ENCODE assay signal across 8 cellular contexts in the genomic region with DNA sequence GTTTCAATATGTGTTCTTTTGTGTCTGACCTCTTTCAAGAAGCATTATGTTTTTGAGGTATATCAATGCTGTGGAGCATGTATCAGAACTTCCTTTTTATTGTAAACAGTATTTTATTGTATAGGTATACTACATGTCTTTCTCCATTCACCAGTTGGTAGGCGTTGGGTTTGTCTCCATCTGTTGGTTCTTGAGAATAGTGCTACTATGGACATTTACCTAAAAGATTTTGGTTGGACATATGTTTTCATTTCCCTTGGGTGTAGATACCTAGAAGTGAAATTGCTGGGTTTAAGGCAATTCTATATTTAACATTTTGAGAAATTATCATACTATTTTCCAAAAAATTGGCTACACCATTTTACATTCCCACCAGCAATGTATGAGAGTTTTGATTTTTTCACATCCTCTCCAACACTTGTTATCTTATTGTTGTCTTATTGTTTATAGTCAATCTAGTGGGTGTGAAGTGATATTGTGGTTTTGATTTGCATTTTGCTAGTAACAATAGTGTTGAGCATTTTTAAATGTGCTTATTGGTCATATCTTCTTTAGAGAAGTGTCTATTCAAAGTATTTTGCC.
DNase-seq lines count a peak whose midpoint lies in the region; ATAC-seq and TF ChIP-seq lines count a peak whose summit lies in the region.

No MANE protein-coding gene starts in this region.

- H3K27me3 Mint-ChIP-seq in HFFc6 (ENCODE audit: insufficient read depth): no peaks in the 10 kb centered on the region
- no peaks in the 10 kb centered on the region for H3K27me3 Mint-ChIP-seq in activated CD4-positive, alpha-beta memory T cell treated with anti-CD3 and anti-CD28 coated beads, Interleukin-2, amount 10 ng/mL, durations not matched to agents 7 days and 5 days
- peaks cover 0 to 14% of the 10 kb centered on the region in 2 donors for H3K27me3 Mint-ChIP-seq in effector memory CD8-positive, alpha-beta T cell

- H3K4me3 ChIP-seq in AG10803 (ENCODE audit: low read length) (no peak overlapping the region), RWPE2 (ENCODE audit: severe bottlenecking) (no peak overlapping the region)

- POLR2A ChIA-PET in activated CD4-positive, alpha-beta memory T cell treated with anti-CD3 and anti-CD28 coated beads, Interleukin-2, amount 10 ng/mL, durations not matched to agents 7 days and 5 days (lab: Charles Lee): no interaction called here

- CTCF ChIA-PET in activated CD4-positive, alpha-beta memory T cell treated with anti-CD3 and anti-CD28 coated beads, Interleukin-2, amount 10 ng/mL, durations not matched to agents 7 days and 5 days (lab: Charles Lee): no interaction called here

- H3K9me3 ChIP-seq in RWPE2 (ENCODE audit: severe bottlenecking): no peaks in the 10 kb centered on the region

- TF ChIP-seq CTCF in AG10803 (conservative IDR thresholded peaks at IDR 0.05; ENCODE audit: low read length) (peak; percentile 51), HFFc6 (IDR thresholded peaks at IDR 0.05) (peak; percentile 58; the same call in 1 of the 2 replicates), RWPE2 (IDR thresholded peaks at IDR 0.05; ENCODE audit: poor library complexity, severe bottlenecking) (peak; percentile 47)

- DNase-seq in AG10803 (ENCODE audit: low read depth) (peak; percentile 9), HFFc6 (no peak), RWPE2 (ENCODE audit: low spot score) (no peak), hepatic stellate cell (ENCODE audit: low spot score) (peak; percentile 23), cerebellum (ENCODE audit: low spot score) (no peak)
- no peak for DNase-seq in activated CD4-positive, CD25-positive, alpha-beta regulatory T cell treated with anti-CD3 and anti-CD28 coated beads, Interleukin-2, amount 50 U/mL, for 72 hours
- DNase-seq in activated CD4-positive, alpha-beta memory T cell treated with anti-CD3 and anti-CD28 coated beads, Interleukin-2, amount 10 ng/mL, durations not matched to agents 7 days and 5 days: no peak
- no peak for DNase-seq in effector memory CD8-positive, alpha-beta T cell

- no peaks in the 10 kb centered on the region for H3K4me1 Mint-ChIP-seq in HFFc6 (ENCODE audit: low read depth)
- H3K4me1 Mint-ChIP-seq in activated CD4-positive, alpha-beta memory T cell treated with anti-CD3 and anti-CD28 coated beads, Interleukin-2, amount 10 ng/mL, durations not matched to agents 7 days and 5 days: no peaks in the 10 kb centered on the region
- H3K4me1 Mint-ChIP-seq in effector memory CD8-positive, alpha-beta T cell (ENCODE audit: low read depth in 2 of 2): no peaks in the 10 kb centered on the region

- no peaks in the 10 kb centered on the region for H3K27me3 ChIP-seq in RWPE2 (ENCODE audit: insufficient read depth, poor library complexity, severe bottlenecking)

- ATAC-seq in RWPE2 (ENCODE audit: low read depth): no peak
- no peak for ATAC-seq in effector memory CD8-positive, alpha-beta T cell (replicated peaks)

- no peaks in the 10 kb centered on the region for H3K36me3 Mint-ChIP-seq in HFFc6 (ENCODE audit: low read depth)
- no peaks in the 10 kb centered on the region for H3K36me3 Mint-ChIP-seq in activated CD4-positive, alpha-beta memory T cell treated with anti-CD3 and anti-CD28 coated beads, Interleukin-2, amount 10 ng/mL, durations not matched to agents 7 days and 5 days (ENCODE audit: low read depth)
- H3K36me3 Mint-ChIP-seq in effector memory CD8-positive, alpha-beta T cell (ENCODE audit: insufficient read depth): no peaks in the 10 kb centered on the region

- peaks cover 32% of the 10 kb centered on the region for H3K9me3 Mint-ChIP-seq in HFFc6
- no peaks in the 10 kb centered on the region for H3K9me3 Mint-ChIP-seq in activated CD4-positive, alpha-beta memory T cell treated with anti-CD3 and anti-CD28 coated beads, Interleukin-2, amount 10 ng/mL, durations not matched to agents 7 days and 5 days
- H3K9me3 Mint-ChIP-seq in effector memory CD8-positive, alpha-beta T cell: peaks cover 6 to 11% of the 10 kb centered on the region in 2 donors

- no peak overlapping the region for H3K27ac ChIP-seq in RWPE2 (ENCODE audit: poor library complexity, severe bottlenecking)

- no peak overlapping the region for H3K4me3 Mint-ChIP-seq in HFFc6
- H3K4me3 Mint-ChIP-seq in activated CD4-positive, alpha-beta memory T cell treated with anti-CD3 and anti-CD28 coated beads, Interleukin-2, amount 10 ng/mL, durations not matched to agents 7 days and 5 days: no peak overlapping the region
- no peak overlapping the region for H3K4me3 Mint-ChIP-seq in effector memory CD8-positive, alpha-beta T cell

- H3K27ac Mint-ChIP-seq in HFFc6: no peak overlapping the region
- no peak overlapping the region for H3K27ac Mint-ChIP-seq in activated CD4-positive, alpha-beta memory T cell treated with anti-CD3 and anti-CD28 coated beads, Interleukin-2, amount 10 ng/mL, durations not matched to agents 7 days and 5 days
- no peak overlapping the region for H3K27ac Mint-ChIP-seq in effector memory CD8-positive, alpha-beta T cell

- no peaks in the 10 kb centered on the region for H3K36me3 ChIP-seq in RWPE2 (ENCODE audit: low read depth)

- H3K4me1 ChIP-seq in RWPE2 (ENCODE audit: insufficient read depth, poor library complexity, severe bottlenecking): no peaks in the 10 kb centered on the region

Comparison
In these comparisons a context has a peak if more than half of its experiments do, and no peak if none do; other contexts are left out.
1. DNase-seq: peak in AG10803 (single experiment) and hepatic stellate cell (single experiment); none in HFFc6 (single experiment), RWPE2 (single experiment), activated CD4-positive, CD25-positive, alpha-beta regulatory T cell treated with anti-CD3 and anti-CD28 coated beads, Interleukin-2, amount 50 U/mL, for 72 hours (single experiment), activated CD4-positive, alpha-beta memory T cell treated with anti-CD3 and anti-CD28 coated beads, Interleukin-2, amount 10 ng/mL, durations not matched to agents 7 days and 5 days (single experiment), cerebellum (single experiment) and effector memory CD8-positive, alpha-beta T cell (0 of 3).
2. Peak in every context shown above with its lines, with median percentiles within 50 percentile points of each other: CTCF ChIP-seq.